In the genomic region with DNA sequence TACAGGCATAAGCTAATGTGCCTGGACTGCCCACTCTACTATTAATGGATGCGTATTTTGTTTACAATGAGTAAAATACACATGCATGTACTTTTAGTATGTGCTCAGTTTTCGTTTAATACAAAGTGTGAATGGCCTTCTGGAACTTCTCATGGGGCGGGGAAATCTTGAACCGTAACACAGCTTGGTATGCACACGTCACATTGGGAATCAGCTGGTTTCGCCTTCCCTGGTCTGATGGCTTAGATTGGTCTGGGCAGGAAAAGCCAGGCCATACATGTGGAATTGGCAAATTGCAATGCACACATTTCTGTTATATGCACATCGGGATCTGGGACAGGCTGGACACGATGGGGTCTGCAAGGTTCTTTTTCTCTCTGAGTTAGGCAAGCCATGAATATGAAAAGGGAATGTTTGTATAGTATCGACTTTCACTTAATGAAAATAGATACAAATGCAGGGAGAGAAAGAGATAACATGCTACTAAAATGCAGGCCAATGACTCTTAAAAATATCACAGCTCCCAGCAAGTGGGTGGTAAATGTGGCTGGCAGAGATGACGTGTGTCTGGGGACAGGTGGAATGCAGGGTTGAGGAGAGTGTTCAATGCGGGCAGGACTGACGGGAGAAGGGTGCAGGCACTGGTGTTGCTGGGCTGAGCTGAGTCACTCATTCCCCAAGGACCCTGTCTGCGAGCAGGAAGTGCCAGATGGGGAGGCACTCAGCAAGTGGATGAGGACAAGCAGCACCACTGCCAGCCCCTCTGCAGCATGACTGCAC, we compare ENCODE assay signal across 10 cellular contexts.
DNase-seq lines count a peak whose midpoint lies in the region; ATAC-seq and TF ChIP-seq lines count a peak whose summit lies in the region.
"Had no signal": no experiment of that assay in that cellular context is flagged by ENCODE, and none has a peak within 500 bp of the region (broad histone marks: within the 10 kb centered on the region; RNA-seq: fewer than 3 reads in every experiment).

No MANE protein-coding gene starts in this region.

- TF ChIP-seq CTCF in GM23338 (conservative IDR thresholded peaks at IDR 0.05; ENCODE audit: low read depth in 2 of 2) (no peak), fibroblast of pulmonary artery (IDR thresholded peaks at IDR 0.05; ENCODE audit: low read length, missing control alignments) (no peak), progenitor cell of endocrine pancreas (IDR thresholded peaks at IDR 0.05; ENCODE audit: unreplicated experiment) (no peak), natural killer cell (IDR thresholded peaks at IDR 0.05) (no peak), CD14-positive monocyte (IDR thresholded peaks at IDR 0.05) (no peak)

- H3F3A ChIP-seq in GM23338 (replicated peaks; ENCODE audit: low read depth) = no peaks in the 10 kb centered on the region

- H3K4me1 ChIP-seq in GM23338 (ENCODE audit: insufficient read depth) = peaks cover 9% of the 10 kb centered on the region

- intact Hi-C loops in natural killer cell (cut with micrococcal nuclease) = no loop called here
- intact Hi-C loops in CD14-positive monocyte (cut with micrococcal nuclease) = no loop called here

- no peaks in the 10 kb centered on the region for H3K36me3 ChIP-seq in GM23338 (ENCODE audit: insufficient read depth)

- no peak overlapping the region for H3K4me3 Mint-ChIP-seq in GM23338
- no peak overlapping the region for H3K4me3 Mint-ChIP-seq in progenitor cell of endocrine pancreas (ENCODE audit: low read depth)
- H3K4me3 Mint-ChIP-seq in natural killer cell = no peak overlapping the region
- no peak overlapping the region for H3K4me3 Mint-ChIP-seq in CD14-positive monocyte
- H3K4me3 Mint-ChIP-seq: activated naive CD8-positive, alpha-beta T cell treated with anti-CD3 and anti-CD28 coated beads, Interleukin-2, amount 50 U/mL, for 24 hours had no signal

- no peak overlapping the region for H3K4me2 ChIP-seq in GM23338

- peak overlapping the region; percentile 13; the same call in 1 of the 2 replicates for H3K27ac Mint-ChIP-seq in GM23338
- H3K27ac Mint-ChIP-seq in progenitor cell of endocrine pancreas = peak overlapping the region; percentile 69
- no peak overlapping the region for H3K27ac Mint-ChIP-seq in natural killer cell
- peak overlapping the region in 1 of 7 donors; percentile 5 for H3K27ac Mint-ChIP-seq in CD14-positive monocyte
- H3K27ac Mint-ChIP-seq: activated naive CD8-positive, alpha-beta T cell treated with anti-CD3 and anti-CD28 coated beads, Interleukin-2, amount 50 U/mL, for 24 hours had no signal

- peak overlapping the region; percentile 49 for H2AFZ ChIP-seq in GM23338

- no peaks in the 10 kb centered on the region; the same call in 2 of the 3 replicates for H3K36me3 Mint-ChIP-seq in GM23338 (ENCODE audit: low read depth)
- H3K36me3 Mint-ChIP-seq in progenitor cell of endocrine pancreas (ENCODE audit: insufficient read depth) = no peaks in the 10 kb centered on the region
- H3K36me3 Mint-ChIP-seq in natural killer cell = no peaks in the 10 kb centered on the region
- H3K36me3 Mint-ChIP-seq in CD14-positive monocyte = no peaks in the 10 kb centered on the region

- ATAC-seq in GM23338 (peak; percentile 54), natural killer cell (no peak)
- ATAC-seq: activated naive CD8-positive, alpha-beta T cell treated with anti-CD3 and anti-CD28 coated beads, Interleukin-2, amount 50 U/mL, for 24 hours had no signal

- DNase-seq in GM23338 (ENCODE audit: low spot score) (peak; percentile 26), NCI-H2171 treated with DMSO at 0.1 percent for 48 hours (lab: John Stamatoyannopoulos, UW) (peak; percentile 92), fibroblast of pulmonary artery (ENCODE audit: low read depth) (peak; percentile 42), progenitor cell of endocrine pancreas (ENCODE audit: low spot score, unreplicated experiment) (no peak), natural killer cell (no peak), CD14-positive monocyte (ENCODE audit: low spot score) (no peak), midbrain (lab: John Stamatoyannopoulos, UW) (no peak)
- DNase-seq in activated naive CD4-positive, alpha-beta T cell treated with anti-CD3 and anti-CD28 coated beads, Interleukin-2, amount 50 U/mL, for 16 hours = no peak
- DNase-seq: activated CD4-positive, CD25-positive, alpha-beta regulatory T cell treated with anti-CD3 and anti-CD28 coated beads, Interleukin-2, amount 50 U/mL, for 72 hours; activated naive CD8-positive, alpha-beta T cell treated with anti-CD3 and anti-CD28 coated beads, Interleukin-2, amount 50 U/mL, for 24 hours had no signal

- H4K20me1 ChIP-seq in GM23338 (replicated peaks; ENCODE audit: insufficient read depth) = no peaks in the 10 kb centered on the region

- H3K79me2 ChIP-seq in GM23338 (replicated peaks; ENCODE audit: insufficient read depth) = no peaks in the 10 kb centered on the region

- H3K27me3 ChIP-seq in GM23338 (ENCODE audit: insufficient read depth) = no peaks in the 10 kb centered on the region

- H3K4me3 ChIP-seq in GM23338 = no peak overlapping the region
- H3K4me3 ChIP-seq in fibroblast of pulmonary artery (replicated peaks; ENCODE audit: low read depth, low read length) = no peak overlapping the region

- H3K27me3 Mint-ChIP-seq in GM23338 (ENCODE audit: insufficient read depth, low read depth, poor library complexity) = peaks cover 3% of the 10 kb centered on the region
- H3K27me3 Mint-ChIP-seq in progenitor cell of endocrine pancreas = no peaks in the 10 kb centered on the region
- H3K27me3 Mint-ChIP-seq in natural killer cell (ENCODE audit: low read depth in 2 of 2) = peaks cover 0 to 2% of the 10 kb centered on the region in 2 donors
- H3K27me3 Mint-ChIP-seq in CD14-positive monocyte (ENCODE audit: low read depth in 3 of 3) = peaks cover 0 to 1% (median 0%) of the 10 kb centered on the region in 3 donors
- H3K27me3 Mint-ChIP-seq: activated naive CD8-positive, alpha-beta T cell treated with anti-CD3 and anti-CD28 coated beads, Interleukin-2, amount 50 U/mL, for 24 hours had no signal

- H3K4me1 Mint-ChIP-seq in GM23338 (peaks cover 7% of the 10 kb centered on the region), progenitor cell of endocrine pancreas (ENCODE audit: low read depth) (peaks cover 86% of the 10 kb centered on the region), natural killer cell (no peaks in the 10 kb centered on the region), CD14-positive monocyte (no peaks in the 10 kb centered on the region)
- H3K4me1 Mint-ChIP-seq: activated naive CD8-positive, alpha-beta T cell treated with anti-CD3 and anti-CD28 coated beads, Interleukin-2, amount 50 U/mL, for 24 hours had no signal

- H3K27ac ChIP-seq in GM23338 (ENCODE audit: low read depth) = no peak overlapping the region

- no peaks in the 10 kb centered on the region for H3K9me2 ChIP-seq in GM23338 (ENCODE audit: insufficient read depth)

- H3K9me3 Mint-ChIP-seq in GM23338 = no peaks in the 10 kb centered on the region
- H3K9me3 Mint-ChIP-seq in progenitor cell of endocrine pancreas (ENCODE audit: low read depth) = no peaks in the 10 kb centered on the region
- H3K9me3 Mint-ChIP-seq in natural killer cell = no peaks in the 10 kb centered on the region
- no peaks in the 10 kb centered on the region for H3K9me3 Mint-ChIP-seq in CD14-positive monocyte
- H3K9me3 Mint-ChIP-seq: activated naive CD8-positive, alpha-beta T cell treated with anti-CD3 and anti-CD28 coated beads, Interleukin-2, amount 50 U/mL, for 24 hours had no signal

TF ChIP-seq in GM23338, 12 proteins besides CTCF, POLR2A, EP300 and RAD21:
- TF ChIP-seq POLR2AphosphoS5 (IDR thresholded peaks at IDR 0.05; ENCODE audit: low read depth) = no peak

Comparison
In these comparisons a context has a peak if more than half of its experiments do, and no peak if none do; other contexts are left out.
1. DNase-seq: peak in GM23338 (single experiment), NCI-H2171 treated with DMSO at 0.1 percent for 48 hours (single experiment) and fibroblast of pulmonary artery (single experiment); none in progenitor cell of endocrine pancreas (single experiment), natural killer cell (single experiment), CD14-positive monocyte (single experiment), midbrain (single experiment) and activated naive CD4-positive, alpha-beta T cell treated with anti-CD3 and anti-CD28 coated beads, Interleukin-2, amount 50 U/mL, for 16 hours (single experiment).
2. H3K27ac Mint-ChIP-seq: peak in GM23338 (single experiment) and progenitor cell of endocrine pancreas (single experiment); none in natural killer cell (0 of 2).